Comparison of ENCODE assay signal across 24 cellular contexts in genomic region chr2:100868083-100868482, GRCh38. TPM values are rescaled to one million over a fixed set of nuclear protein-coding genes. Genes with fewer than 3 reads are reported as not detected.
DNase-seq lines count a peak whose midpoint lies in the region; ATAC-seq, FAIRE-seq and TF ChIP-seq lines count a peak whose summit lies in the region.
"Had no signal": no experiment of that assay in that cellular context is flagged by ENCODE, and none has a peak within 500 bp of the region (broad histone marks: within the 10 kb centered on the region; RNA-seq: fewer than 3 reads in every experiment).

No MANE protein-coding gene starts in this region.

- H3K9me1 ChIP-seq in IMR-90 (ENCODE audit: insufficient read depth, low read length): peaks cover 9% of the 10 kb centered on the region
- H3K9me1 ChIP-seq in K562 (ENCODE audit: control insufficient read depth, insufficient read depth, low read length): no peaks in the 10 kb centered on the region

- intact Hi-C loops in IMR-90 (cut with micrococcal nuclease) (no loop called here), K562 (cut with micrococcal nuclease) (no loop called here), left ventricle myocardium inferior (cut with micrococcal nuclease) (no loop called here)

- H3K4me3 ChIP-seq in A549: no peak overlapping the region
- no peak overlapping the region for H3K4me3 ChIP-seq in IMR-90 (ENCODE audit: insufficient read depth, low read depth, low read length)
- H3K4me3 ChIP-seq in K562: no peak overlapping the region
- no peak overlapping the region for H3K4me3 ChIP-seq in left ventricle myocardium inferior
- H3K4me3 ChIP-seq: BLaER1 had no signal

- H3K4me2 ChIP-seq in A549: no peak overlapping the region
- H3K4me2 ChIP-seq in IMR-90 (ENCODE audit: low read depth, low read length): no peak overlapping the region
- no peak overlapping the region for H3K4me2 ChIP-seq in K562 (ENCODE audit: insufficient read depth, low read length)
- H3K4me2 ChIP-seq: BLaER1 had no signal

- FAIRE-seq in A549 (lab: Jason Lieb, UNC) (no peak), K562 (lab: Jason Lieb, UNC) (no peak)
- FAIRE-seq: A204.1, D721Med, G401.6, GM12891, GM19239 had no signal

- H3K79me1 ChIP-seq in IMR-90 (ENCODE audit: low read depth in 1 of 2, low read length in 2 of 2): peaks cover 45 to 56% of the 10 kb centered on the region in 2 experiments

- H2BK120ac ChIP-seq in IMR-90 (ENCODE audit: low read depth, low read length): no peak overlapping the region

- no peak overlapping the region for H2BK20ac ChIP-seq in IMR-90 (ENCODE audit: low read depth, low read length)

- no peak overlapping the region for H2AK9ac ChIP-seq in IMR-90 (replicated peaks; ENCODE audit: low read depth, low read length, poor library complexity)

- no peak for ATAC-seq in A549
- ATAC-seq in IMR-90 (ENCODE audit: low read depth): no peak
- ATAC-seq in K562: no peak

- H3K27me3 ChIP-seq in IMR-90 (ENCODE audit: control insufficient read depth, insufficient read depth, low read length) (no peaks in the 10 kb centered on the region), K562 (ENCODE audit: control insufficient read depth in 2 of 2, insufficient read depth in 2 of 2, low read length in 2 of 2) (peaks cover 6 to 18% of the 10 kb centered on the region in 2 experiments; a peak in 3 of 5 replicates), left ventricle myocardium inferior (ENCODE audit: low read depth) (no peaks in the 10 kb centered on the region)
- H3K27me3 ChIP-seq: BLaER1 had no signal

- H3K56ac ChIP-seq in IMR-90 (ENCODE audit: extremely low read depth, insufficient read depth, low read length): no peak overlapping the region

- no peak overlapping the region for H2BK15ac ChIP-seq in IMR-90 (ENCODE audit: low read depth, low read length)

- no peak overlapping the region for H2AK5ac ChIP-seq in IMR-90 (ENCODE audit: low read depth, low read length)

- DNase-seq in A549 (ENCODE audit: low read depth in 1 of 2, low spot score in 1 of 2): no peak
- DNase-seq in Caki2 (ENCODE audit: low read depth): peak; percentile 23
- no peak for DNase-seq in IMR-90
- DNase-seq in K562 (ENCODE audit: extremely low read depth in 1 of 4, low spot score in 3 of 4): no peak
- no peak for DNase-seq in AG08395 (ENCODE audit: low spot score)
- DNase-seq in left ventricle myocardium inferior: no peak
- DNase-seq in HuH-7.5 (ENCODE audit: low spot score): no peak
- DNase-seq: 8988T; BE2C; C1 segment of cervical spinal cord; Calu3; CD4-positive, alpha-beta memory T cell; CD4-positive, CD25-positive, alpha-beta regulatory T cell; CD8-positive, alpha-beta memory T cell; COR-L47; DMS79 treated with DMSO at 0.1 percent for 48 hours; GF-D8 had no signal

- TF ChIP-seq RAD21 in A549 (conservative IDR thresholded peaks at IDR 0.05 in 1 of 2, IDR thresholded peaks at IDR 0.05 in 1 of 2) (no peak), IMR-90 (IDR thresholded peaks at IDR 0.05; ENCODE audit: low read length) (no peak), K562 (CRISPR knock-in tag; conservative IDR thresholded peaks at IDR 0.05 in 1 of 2, IDR thresholded peaks at IDR 0.05 in 1 of 2) (no peak)

- in situ Hi-C loops in Caki2 (cut with HindIII; ENCODE audit: low pct_unique_long_range_greater_than_20kb, low sequenced_read_pairs): no loop called here
- in situ Hi-C loops in IMR-90 (cut with MboI; ENCODE audit: low sequenced_read_pairs): no loop called here
- in situ Hi-C loops in K562 (cut with MboI): no loop called here

- H4K8ac ChIP-seq in IMR-90 (ENCODE audit: low read depth in 2 of 2, low read length in 2 of 2): no peak overlapping the region

- H2BK5ac ChIP-seq in IMR-90 (ENCODE audit: low read depth, low read length, poor library complexity, severe bottlenecking): no peak overlapping the region

- H4K5ac ChIP-seq in IMR-90 (ENCODE audit: low read depth, low read length): no peak overlapping the region

- H3K23ac ChIP-seq in IMR-90 (ENCODE audit: low read depth, low read length): no peak overlapping the region

- H3K79me2 ChIP-seq in K562 (ENCODE audit: control insufficient read depth, insufficient read depth, low read length): no peaks in the 10 kb centered on the region

- H3K4me1 ChIP-seq in A549 (peaks cover 35% of the 10 kb centered on the region), IMR-90 (ENCODE audit: control insufficient read depth, insufficient read depth, low read length) (peaks cover 6% of the 10 kb centered on the region), K562 (replicated peaks in 1 of 2; ENCODE audit: control insufficient read depth in 2 of 2, insufficient read depth in 2 of 2, low read length in 2 of 2) (no peaks in the 10 kb centered on the region), left ventricle myocardium inferior (peaks cover 16% of the 10 kb centered on the region)
- H3K4me1 ChIP-seq: BE2C, BLaER1 had no signal

- TF ChIP-seq POLR2A in A549 (IDR thresholded peaks at IDR 0.05; ENCODE audit: low read length): no peak
- TF ChIP-seq POLR2A in IMR-90 (IDR thresholded peaks at IDR 0.05; ENCODE audit: low read depth, low read length): no peak
- no peak for TF ChIP-seq POLR2A in K562 (conservative IDR thresholded peaks at IDR 0.05)

- CTCF ChIA-PET in A549 (lab: Yijun Ruan, JAX): no interaction called here
- CTCF ChIA-PET in IMR-90 (lab: Yijun Ruan, JAX): no interaction called here
- CTCF ChIA-PET in K562 (lab: Yijun Ruan, JAX; ENCODE audit: low intra/inter-chr PET ratio): no interaction called here

- H3K27ac ChIP-seq in A549 (no peak overlapping the region), IMR-90 (ENCODE audit: insufficient read depth, low read length) (no peak overlapping the region), K562 (ENCODE audit: extremely low read depth, low read depth, low read length) (no peak overlapping the region), left ventricle myocardium inferior (replicated peaks) (no peak overlapping the region)
- H3K27ac ChIP-seq: BLaER1 had no signal

- BruUV-seq in IMR-90 (replicated peaks; lab: Mats Ljungman, UMichigan): no TSS peak
- no TSS peak for BruUV-seq in K562 (replicated peaks; lab: Mats Ljungman, UMichigan)

- H3K36me3 ChIP-seq in IMR-90 (ENCODE audit: control insufficient read depth, insufficient read depth, low read length): peaks cover 2% of the 10 kb centered on the region; the same call in 1 of the 2 replicates
- no peaks in the 10 kb centered on the region for H3K36me3 ChIP-seq in K562 (ENCODE audit: control insufficient read depth, insufficient read depth, low read length)
- H3K36me3 ChIP-seq in left ventricle myocardium inferior: no peaks in the 10 kb centered on the region
- H3K36me3 ChIP-seq: BE2C, BLaER1 had no signal

- H4K91ac ChIP-seq in IMR-90 (ENCODE audit: insufficient read depth, low read depth, low read length): no peak overlapping the region

- no peak overlapping the region for H3K18ac ChIP-seq in IMR-90 (ENCODE audit: low read depth, low read length)

- TF ChIP-seq EP300 in A549 (IDR thresholded peaks at IDR 0.05): no peak
- no peak for TF ChIP-seq EP300 in K562 (IDR thresholded peaks at IDR 0.05; ENCODE audit: low read length)

- no peak overlapping the region for H2AFZ ChIP-seq in IMR-90 (replicated peaks; ENCODE audit: low read length, poor library complexity)
- H2AFZ ChIP-seq in K562 (ENCODE audit: low read depth, low read length): no peak overlapping the region

- TF ChIP-seq CTCF in A549 (IDR thresholded peaks at IDR 0.05) (no peak), IMR-90 (conservative IDR thresholded peaks at IDR 0.05; ENCODE audit: low read depth, low read length) (no peak), K562 (IDR thresholded peaks at IDR 0.05 in 2 of 3, conservative IDR thresholded peaks at IDR 0.05 in 1 of 3; ENCODE audit: insufficient read depth in 2 of 3, low read depth in 1 of 3, low read length in 3 of 3) (no peak), left ventricle myocardium inferior (IDR thresholded peaks at IDR 0.05; ENCODE audit: borderline replicate concordance) (no peak)

- dilution Hi-C loops in IMR-90 (cut with HindIII; ENCODE audit: low sequenced_read_pairs, unreplicated experiment): no loop called here

- H4K20me1 ChIP-seq in IMR-90 (ENCODE audit: insufficient read depth, low read length): peaks cover 10% of the 10 kb centered on the region
- no peaks in the 10 kb centered on the region for H4K20me1 ChIP-seq in K562 (replicated peaks; ENCODE audit: control insufficient read depth, insufficient read depth, low read length)
- H4K20me1 ChIP-seq: BLaER1 had no signal

- POLR2A ChIA-PET in A549 (lab: Yijun Ruan, JAX): no interaction called here
- POLR2A ChIA-PET in IMR-90 (lab: Charles Lee; ENCODE audit: unreplicated experiment): no interaction called here
- POLR2A ChIA-PET in K562 (lab: Yijun Ruan, JAX): no interaction called here

- H3K9me3 ChIP-seq in A549 (peaks cover 17% of the 10 kb centered on the region; the same call in 2 of the 3 replicates), IMR-90 (ENCODE audit: control insufficient read depth, insufficient read depth, low read length) (no peaks in the 10 kb centered on the region; the same call in 1 of the 2 replicates), K562 (replicated peaks; ENCODE audit: control insufficient read depth, insufficient read depth, low read depth, low read length) (peaks cover 6% of the 10 kb centered on the region; the same call in 1 of the 2 replicates), left ventricle myocardium inferior (replicated peaks) (peaks cover 28% of the 10 kb centered on the region)
- H3K9me3 ChIP-seq: BE2C had no signal

- H3K4ac ChIP-seq in IMR-90 (ENCODE audit: low read depth, low read length): no peak overlapping the region

- no peak overlapping the region for H3K14ac ChIP-seq in IMR-90 (replicated peaks; ENCODE audit: low read depth, low read length)

- H3K9ac ChIP-seq in IMR-90 (ENCODE audit: low read depth, low read length) (no peak overlapping the region), K562 (ENCODE audit: insufficient read depth in 1 of 2, low read depth in 2 of 2, low read length in 2 of 2) (no peak overlapping the region)
- H3K9ac ChIP-seq: BLaER1 had no signal

RNA-seq across cellular contexts. Expression of gene NPAS2, which starts 48.1 kb away (rescaled TPM):
- 56.1 and 106 TPM in 2 replicates for polyA plus RNA-seq in A549 (2011; rRNA removed)
- 51.6 and 76.5 TPM in 2 replicates for polyA plus RNA-seq in A549 (2012; cell fraction: cytosol; rRNA removed)
- polyA plus RNA-seq in A549 (2012; cell fraction: nucleus; rRNA removed): 147 and 167 TPM in 2 replicates
- polyA plus RNA-seq in A549 (2017; fragmentation: RNase III; extraction: RNeasy Plus Mini Kit Qiagen cat#74134 plus additional on column Dnase treatment): 27.5 to 31.5 TPM (median 31.4 TPM) in 3 replicates
- 73.2 and 96.6 TPM in 2 replicates for polyA minus RNA-seq in A549 (2011; rRNA and poly(A)+ RNA removed)
- total RNA-seq in Caki2 (2014; rRNA removed; shearing (Covaris generic); ENCODE audit: low replicate concordance): 2.0 and 113 TPM in 2 replicates
- total RNA-seq in IMR-90 (2012; rRNA removed): 5.2 and 5.6 TPM in 2 replicates
- 14.8 and 16.0 TPM in 2 replicates for polyA plus RNA-seq in IMR-90 (2012; rRNA removed)
- 12.8 and 30.1 TPM in 2 replicates for polyA plus RNA-seq in IMR-90 (2012; cell fraction: cytosol; rRNA removed)
- 40.4 and 69.1 TPM in 2 replicates for polyA plus RNA-seq in IMR-90 (2012; cell fraction: nucleus; rRNA removed; ENCODE audit: low replicate concordance)
- total RNA-seq in K562 (2011; cell fraction: chromatin; rRNA removed; ENCODE audit: low replicate concordance): 0.58 TPM in 1 of 2 replicates, not detected in the other
- not detected in 2 replicates for total RNA-seq in K562 (2011; cell fraction: nucleolus; rRNA removed)
- total RNA-seq in K562 (2011; cell fraction: nucleoplasm; rRNA removed): not detected in 2 replicates
- total RNA-seq in K562 (2014; rRNA removed): not detected in 2 replicates
- not detected in 2 replicates for total RNA-seq in K562 (2014; rRNA removed; fragmentation: Illumina TruSeq; extraction: Trizol)
- total RNA-seq in K562 (2015; rRNA removed; fragmentation: Illumina TruSeq; extraction: Trizol): not detected in 2 replicates
- 0.29 TPM in 1 of 2 replicates, not detected in the other for total RNA-seq in K562 (2021)
- 0.06 TPM in 1 of 2 replicates, not detected in the other for polyA plus RNA-seq in K562 (2011; rRNA removed)
- polyA plus RNA-seq in K562 (2011; cell fraction: cytosol; rRNA removed): 0.04 and 0.15 TPM in 2 replicates
- 0.16 TPM in 1 of 2 replicates, not detected in the other for polyA plus RNA-seq in K562 (2011; cell fraction: nucleus; rRNA removed)
- polyA plus RNA-seq in K562 (2012): 0.08 and 1.1 TPM in 2 replicates
- polyA plus RNA-seq in K562 (2014; fragmentation: Illumina TruSeq; extraction: Trizol): 0.07 TPM in 1 of 2 replicates, not detected in the other
- polyA plus RNA-seq in K562 (2014; fragmentation: Nextera tagmentation; extraction: Ambion mirVana): under 1 TPM in 1 of 2 experiments, not detected in 1; 0.06 TPM
- not detected in 2 replicates for polyA plus RNA-seq in K562 (2014; rRNA removed)
- polyA minus RNA-seq in K562 (2011; rRNA and poly(A)+ RNA removed): not detected in 2 replicates
- polyA minus RNA-seq in K562 (2011; cell fraction: cytosol; rRNA and poly(A)+ RNA removed): not detected in 2 replicates
- polyA minus RNA-seq in K562 (2011; cell fraction: nucleus; rRNA and poly(A)+ RNA removed): not detected in 2 replicates
- 51.0 TPM for total RNA-seq in left ventricle myocardium inferior
- polyA plus RNA-seq: CD14-positive monocyte had no signal

Comparison
In these comparisons a context has a peak if more than half of its experiments do, and no peak if none do; other contexts are left out.
1. Of the 35 proteins assayed by ChIP-seq in both K562 and A549: peak only in K562: none; only in A549: MAFK; in both: none; in neither: 34.